Comparison of ENCODE assay signal across 8 cellular contexts in the genomic region with DNA sequence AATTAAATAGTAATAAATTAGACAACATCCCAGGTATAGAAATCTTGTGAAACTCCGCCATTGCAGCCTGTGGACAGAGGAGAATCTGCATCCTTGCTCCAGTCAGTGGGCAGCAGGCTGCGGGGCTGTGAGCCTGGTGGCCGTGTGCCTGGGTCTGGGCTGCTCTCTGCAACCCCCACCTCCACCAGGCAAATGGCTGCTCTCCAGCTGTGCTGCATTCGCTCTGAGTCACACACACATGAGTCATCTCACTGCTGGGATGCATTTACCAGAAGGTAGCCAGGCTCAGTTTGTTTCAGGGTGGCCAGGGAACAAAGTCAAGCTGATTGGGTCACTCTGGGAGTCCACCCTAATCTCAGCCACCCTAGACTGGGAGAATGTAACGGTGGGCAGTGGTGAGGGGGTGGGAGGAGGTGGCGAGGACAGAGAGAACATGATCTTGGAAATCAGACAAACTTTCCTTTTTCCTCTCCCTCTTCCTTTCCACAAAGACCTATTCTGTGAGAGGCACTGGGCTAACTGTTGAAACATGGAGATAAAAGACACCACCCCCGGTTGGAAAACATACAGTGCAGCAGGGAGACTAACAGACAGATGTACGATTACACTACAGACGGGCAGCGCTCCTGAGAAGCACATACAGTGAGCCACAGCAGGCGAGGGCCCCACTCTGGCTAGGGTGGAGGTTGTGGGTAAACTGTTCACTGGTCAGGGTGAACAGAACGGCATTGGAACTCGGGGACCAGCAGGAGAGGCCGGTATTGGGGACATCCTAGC. TPM values are rescaled to one million over a fixed set of nuclear protein-coding genes. Genes with fewer than 3 reads are reported as not detected.
DNase-seq lines count a peak whose midpoint lies in the region; ATAC-seq and TF ChIP-seq lines count a peak whose summit lies in the region.

No MANE protein-coding gene starts in this region.

- H3K27ac ChIP-seq in Peyer's patch (peak overlapping the region; percentile 56 to 88 (median 63)), colonic mucosa (peak overlapping the region; percentile 69), left lung (peak overlapping the region; percentile 69 to 87)

- no peak for TF ChIP-seq POLR2A in Peyer's patch (IDR thresholded peaks at IDR 0.05)

- H3K36me3 ChIP-seq in Peyer's patch: no peaks in the 10 kb centered on the region
- H3K36me3 ChIP-seq in colonic mucosa: peaks cover 4% of the 10 kb centered on the region
- peaks cover 0 to 25% of the 10 kb centered on the region in 2 donors for H3K36me3 ChIP-seq in left lung

- H3K27me3 ChIP-seq in Peyer's patch (no peaks in the 10 kb centered on the region), colonic mucosa (no peaks in the 10 kb centered on the region), left lung (no peaks in the 10 kb centered on the region)

- intact Hi-C loops in colonic mucosa (cut with DNase I) (no loop called here), left lung (cut with DNase I) (no loop called here)

- H3K4me3 ChIP-seq in Peyer's patch (no peak overlapping the region), colonic mucosa (no peak overlapping the region), left lung (no peak overlapping the region)

- DNase-seq in A172 (ENCODE audit: low spot score): peak; percentile 94
- peak; percentile 28 to 86 (median 64) for DNase-seq in Peyer's patch
- DNase-seq in colonic mucosa: peak; percentile 72
- DNase-seq in left lung: peak in 1 of 2 donors; percentile 86
- peak in 2 of 3 experiments; percentile 11 to 42 for DNase-seq in stimulated activated CD4-positive, alpha-beta T cell treated with anti-CD3 and anti-CD28 coated beads, TNF-alpha, amount 100 ng/mL, for 24 hours (ENCODE audit: low read depth in 3 of 3)
- no peak for DNase-seq in SKM-1 treated with dmso at 0.1 percent for 144 hours (lab: John Stamatoyannopoulos, UW; ENCODE audit: unreplicated experiment)

- peaks cover 0 to 16% (median 0%) of the 10 kb centered on the region in 4 donors for H3K4me1 ChIP-seq in Peyer's patch
- H3K4me1 ChIP-seq in colonic mucosa: no peaks in the 10 kb centered on the region
- H3K4me1 ChIP-seq in left lung: peaks cover 24 to 29% of the 10 kb centered on the region in 2 donors

- peak; percentile 93 for ATAC-seq in GM18511 (IDR thresholded peaks at IDR 0.05; ENCODE audit: unreplicated experiment)
- ATAC-seq in HG03064 (IDR thresholded peaks at IDR 0.05; ENCODE audit: low read depth, unreplicated experiment): peak; percentile 75
- ATAC-seq in left lung: peak; percentile 91

- no peak for TF ChIP-seq CTCF in Peyer's patch (IDR thresholded peaks at IDR 0.05)
- TF ChIP-seq CTCF in colonic mucosa (IDR thresholded peaks at IDR 0.05): no peak
- TF ChIP-seq CTCF in left lung (IDR thresholded peaks at IDR 0.05): no peak

- peak overlapping the region in 1 of 2 donors; percentile 32 for H3K9ac ChIP-seq in colonic mucosa (ENCODE audit: low read depth in 2 of 2, low read length in 2 of 2)

- H3K9me3 ChIP-seq in Peyer's patch (no peaks in the 10 kb centered on the region), colonic mucosa (no peaks in the 10 kb centered on the region), left lung (no peaks in the 10 kb centered on the region)

RNA-seq across cellular contexts. Expression of a gene that starts 59.2 kb away (rescaled TPM):
- 91.1 and 104 TPM in 2 replicates for total RNA-seq in A172 (2014; rRNA removed; shearing (Covaris generic))
- total RNA-seq in Peyer's patch (10 to 100 TPM in 3 of 4 donors, 1 to 10 TPM in 1; 8.3 to 17.7 (median 14.7) TPM), colonic mucosa (10 to 100 TPM; 19.1 to 21.2 TPM), left lung (10 to 100 TPM; 30.5 to 38.4 TPM)
